ENCODE assay signal across 30 cellular contexts in genomic region chr7:64621656-64622055, GRCh38. TPM values are rescaled to one million over a fixed set of nuclear protein-coding genes. Genes with fewer than 3 reads are reported as not detected.
DNase-seq lines count a peak whose midpoint lies in the region; ATAC-seq and TF ChIP-seq lines count a peak whose summit lies in the region.
"Had no signal": no experiment of that assay in that cellular context is flagged by ENCODE, and none has a peak within 500 bp of the region (broad histone marks: within the 10 kb centered on the region; RNA-seq: fewer than 3 reads in every experiment).

No MANE protein-coding gene starts in this region.

- no peaks in the 10 kb centered on the region for H3F3A ChIP-seq in DOHH2 (ENCODE audit: control insufficient read depth, insufficient read depth)
- no peaks in the 10 kb centered on the region for H3F3A ChIP-seq in MM.1S (ENCODE audit: insufficient read depth, low read length)

- DNase-seq in AML-193 (lab: John Stamatoyannopoulos, UW): peak; percentile 15 to 30
- peak; percentile 29 for DNase-seq in MM.1S
- DNase-seq in OCI-LY7 (ENCODE audit: low spot score): peak; percentile 24
- DNase-seq in NCI-H1436 (lab: John Stamatoyannopoulos, UW): no peak
- no peak for DNase-seq in glomerular visceral epithelial cell (ENCODE audit: extremely low spot score)
- DNase-seq: C1 segment of cervical spinal cord; Caco-2; CD8-positive, alpha-beta T cell; DMS79 treated with DMSO at 0.1 percent for 48 hours; GOT3; Karpas-422; NCI-H1092; NCI-H1417 treated with DMSO at 0.1 percent for 48 hours; NCI-H187; NCI-H2081 treated with DMSO at 0.1 percent for 48 hours; NCI-H2171; NCI-H226; NCI-H510A treated with DMSO at 0.1 percent for 48 hours; NCI-H748 treated with DMSO at 0.1 percent for 48 hours; NK-92 treated with Interleukin-12 subunit alpha and Interleukin-12 subunit beta, amount 100 ng/mL, for 24 hours; SJCRH30; T-helper 17 cell; T1000 had no signal

- intact Hi-C loops in OCI-LY7 (cut with micrococcal nuclease; ENCODE audit: unreplicated experiment): no loop called here

- H3K9ac ChIP-seq in MM.1S (ENCODE audit: low read length): no peak overlapping the region

- H4K20me1 ChIP-seq in DOHH2 (ENCODE audit: control insufficient read depth, insufficient read depth, low read depth, low read length): no peaks in the 10 kb centered on the region
- no peaks in the 10 kb centered on the region for H4K20me1 ChIP-seq in MM.1S (ENCODE audit: insufficient read depth, low read length)
- H4K20me1 ChIP-seq in OCI-LY7 (ENCODE audit: insufficient read depth, low read length): no peaks in the 10 kb centered on the region

- no peaks in the 10 kb centered on the region for H3K36me3 ChIP-seq in DOHH2 (ENCODE audit: control insufficient read depth, low read length)
- no peaks in the 10 kb centered on the region for H3K36me3 ChIP-seq in MM.1S (replicated peaks; ENCODE audit: insufficient read depth, low read length)
- no peaks in the 10 kb centered on the region for H3K36me3 ChIP-seq in OCI-LY7 (ENCODE audit: insufficient read depth, low read length)
- H3K36me3 ChIP-seq: HAP-1, SJCRH30 had no signal

- H3K9me3 ChIP-seq in DOHH2 (ENCODE audit: control insufficient read depth, insufficient read depth, low read length) (peaks cover 19% of the 10 kb centered on the region), MM.1S (replicated peaks; ENCODE audit: insufficient read depth, low read length) (no peaks in the 10 kb centered on the region), OCI-LY7 (ENCODE audit: low read length) (peaks cover 15% of the 10 kb centered on the region; the same call in 1 of the 2 replicates)
- H3K9me3 ChIP-seq: HAP-1 had no signal

- H3K4me2 ChIP-seq in DOHH2 (ENCODE audit: low read length) (no peak overlapping the region), MM.1S (ENCODE audit: low read depth, low read length) (no peak overlapping the region), OCI-LY7 (ENCODE audit: low read length) (no peak overlapping the region)
- H3K4me2 ChIP-seq: A549 had no signal

- no peak overlapping the region for H3K27ac ChIP-seq in DOHH2 (ENCODE audit: low read depth, low read length)
- no peak overlapping the region for H3K27ac ChIP-seq in MM.1S (ENCODE audit: low read length)
- no peak overlapping the region for H3K27ac ChIP-seq in OCI-LY7 (ENCODE audit: low read depth, low read length, poor library complexity, severe bottlenecking)
- H3K27ac ChIP-seq: A549, SJCRH30 had no signal

- no TSS peak for BruUV-seq in OCI-LY7 (replicated peaks; lab: Mats Ljungman, UMichigan)

- H3K9me2 ChIP-seq in DOHH2 (replicated peaks; ENCODE audit: control insufficient read depth, low read length) (no peaks in the 10 kb centered on the region), MM.1S (replicated peaks; ENCODE audit: insufficient read depth, low read length) (no peaks in the 10 kb centered on the region), OCI-LY7 (ENCODE audit: insufficient read depth, low read length) (no peaks in the 10 kb centered on the region)

- TF ChIP-seq CTCF in DOHH2 (IDR thresholded peaks at IDR 0.05; ENCODE audit: low read depth, low read length, poor library complexity, severe bottlenecking) (peak; percentile 20), MM.1S (IDR thresholded peaks at IDR 0.05; ENCODE audit: low read length) (peak; percentile 21; the same call in 1 of the 2 replicates), OCI-LY7 (conservative IDR thresholded peaks at IDR 0.05; ENCODE audit: low read length) (peak; percentile 67)

- CTCF ChIA-PET in OCI-LY7 (lab: Charles Lee; ENCODE audit: unreplicated experiment): interaction anchor here (1.2 kb wide), 1 partner anchor 9 kb away, joined by 4 read pairs; no protein-coding TSS in a partner anchor

- H3K4me3 ChIP-seq in DOHH2 (ENCODE audit: low read length): no peak overlapping the region
- H3K4me3 ChIP-seq in MM.1S (ENCODE audit: low read length): no peak overlapping the region
- H3K4me3 ChIP-seq in OCI-LY7 (ENCODE audit: low read depth, low read length, poor library complexity, severe bottlenecking): no peak overlapping the region
- H3K4me3 ChIP-seq: A549, HAP-1, SJCRH30 had no signal

- no peaks in the 10 kb centered on the region for H3K27me3 ChIP-seq in DOHH2 (ENCODE audit: control insufficient read depth, low read length)
- no peaks in the 10 kb centered on the region for H3K27me3 ChIP-seq in MM.1S (replicated peaks; ENCODE audit: insufficient read depth, low read length)
- H3K27me3 ChIP-seq: SJCRH30 had no signal

- H2AFZ ChIP-seq in MM.1S (ENCODE audit: low read length) (no peak overlapping the region), OCI-LY7 (ENCODE audit: low read length) (no peak overlapping the region)

- POLR2A ChIA-PET in OCI-LY7 (lab: Charles Lee): no interaction called here

- ATAC-seq in GM18907 (IDR thresholded peaks at IDR 0.05; ENCODE audit: unreplicated experiment) (no peak), GM18870 (IDR thresholded peaks at IDR 0.05; ENCODE audit: unreplicated experiment) (no peak)
- ATAC-seq: A549; CD8-positive, alpha-beta T cell; Right ventricle myocardium inferior; SK-N-SH treated with all-trans-retinoic acid at 6 μM for 48 hours; T-helper 17 cell had no signal

- H3K4me1 ChIP-seq in DOHH2 (ENCODE audit: control insufficient read depth, low read length) (peaks cover 5% of the 10 kb centered on the region), MM.1S (ENCODE audit: low read length) (no peaks in the 10 kb centered on the region), OCI-LY7 (ENCODE audit: insufficient read depth, low read length, poor library complexity, severe bottlenecking) (peaks cover 8% of the 10 kb centered on the region)
- H3K4me1 ChIP-seq: A549, Caco-2, HAP-1, SJCRH30 had no signal

- H3K79me2 ChIP-seq in DOHH2 (ENCODE audit: control insufficient read depth, low read length) (no peaks in the 10 kb centered on the region), MM.1S (ENCODE audit: low read length) (no peaks in the 10 kb centered on the region), OCI-LY7 (ENCODE audit: insufficient read depth, low read depth, low read length) (no peaks in the 10 kb centered on the region)

RNA-seq across cellular contexts. Expression of gene ZNF107, which starts 44.3 kb away (rescaled TPM):
- 63.3 and 68.9 TPM in 2 replicates for total RNA-seq in OCI-LY7 (2014; rRNA removed; shearing (Covaris generic))
- total RNA-seq in OCI-LY7 (2022): 92.2 and 97.0 TPM in 2 replicates

RNA-seq across cellular contexts. Expression of gene ZNF680, which starts 58.8 kb away (rescaled TPM):
- total RNA-seq in OCI-LY7 (2014; rRNA removed; shearing (Covaris generic)): 55.9 and 62.6 TPM in 2 replicates
- 48.4 and 58.4 TPM in 2 replicates for total RNA-seq in OCI-LY7 (2022)

Comparison
In these comparisons a context has a peak if more than half of its experiments do, and no peak if none do; other contexts are left out.
1. DNase-seq: peak in AML-193 (2 of 2), MM.1S (single experiment) and OCI-LY7 (single experiment); none in NCI-H1436 (single experiment) and glomerular visceral epithelial cell (single experiment).
2. Peak in every context shown above with its lines, with median percentiles within 50 percentile points of each other: CTCF ChIP-seq.